8 cellular contexts compared by ENCODE assay signal in genomic region chr15:42056934-42057743, GRCh38. TPM values are rescaled to one million over a fixed set of nuclear protein-coding genes. Genes with fewer than 3 reads are reported as not detected.
DNase-seq lines count a peak whose midpoint lies in the region; ATAC-seq, FAIRE-seq and TF ChIP-seq lines count a peak whose summit lies in the region.

No MANE protein-coding gene starts in this region.

- no peaks in the 10 kb centered on the region for H3K9me3 Mint-ChIP-seq in activated naive CD8-positive, alpha-beta T cell treated with anti-CD3 and anti-CD28 coated beads, Interleukin-2, amount 10 ng/mL, durations not matched to agents 7 days and 5 days

- H3K36me3 Mint-ChIP-seq in activated naive CD8-positive, alpha-beta T cell treated with anti-CD3 and anti-CD28 coated beads, Interleukin-2, amount 10 ng/mL, durations not matched to agents 7 days and 5 days = no peaks in the 10 kb centered on the region

- ATAC-seq in activated naive CD8-positive, alpha-beta T cell treated with anti-CD3 and anti-CD28 coated beads, Interleukin-2, amount 10 ng/mL, durations not matched to agents 7 days and 5 days (ENCODE audit: low read depth) = peak; percentile 82
- peak; percentile 69 to 85 (median 73) for ATAC-seq in pancreas
- no peak for ATAC-seq in GM18867 (IDR thresholded peaks at IDR 0.05; ENCODE audit: unreplicated experiment)

- WGBS in pancreas, 2 donors = 9 to 11% methylated on average over 36 of the region's 36 CpGs

- no peak overlapping the region for H3K27ac Mint-ChIP-seq in activated naive CD8-positive, alpha-beta T cell treated with anti-CD3 and anti-CD28 coated beads, Interleukin-2, amount 10 ng/mL, durations not matched to agents 7 days and 5 days

- H3K4me1 ChIP-seq in SJSA1 (replicated peaks) = peaks cover 8% of the 10 kb centered on the region
- peaks cover 24 to 38% (median 36%) of the 10 kb centered on the region in 3 donors for H3K4me1 ChIP-seq in pancreas

- H3K4me1 Mint-ChIP-seq in activated naive CD8-positive, alpha-beta T cell treated with anti-CD3 and anti-CD28 coated beads, Interleukin-2, amount 10 ng/mL, durations not matched to agents 7 days and 5 days = peaks cover 8% of the 10 kb centered on the region

- intact Hi-C loops in cardiac septum (cut with DNase I) = loop anchor here (1.0 to 10.0 kb wide), 3 partner anchors 68 to 230 kb away; partner anchors contain the start of genes JMJD7 and SPTBN5
- intact Hi-C loops in pancreas (cut with DNase I) = loop anchor here in 2 of 3 donors (5.0 kb wide), 2 partner anchors 65 to 70 kb away; no protein-coding TSS in a partner anchor

- no peak for FAIRE-seq in pancreas (lab: Jason Lieb, UNC)
- peak; percentile 42 for FAIRE-seq in urothelium cell line (lab: Jason Lieb, UNC)

- no peaks in the 10 kb centered on the region for H3K36me3 ChIP-seq in SJSA1
- no peaks in the 10 kb centered on the region for H3K36me3 ChIP-seq in pancreas

- H3K4me3 ChIP-seq in LNCaP clone FGC (ENCODE audit: low read depth, low read length) (no peak overlapping the region), SJSA1 (no peak overlapping the region), pancreas (peak overlapping the region in 2 of 4 donors; percentile 27)

- POLR2A ChIA-PET in activated naive CD8-positive, alpha-beta T cell treated with anti-CD3 and anti-CD28 coated beads, Interleukin-2, amount 10 ng/mL, durations not matched to agents 7 days and 5 days (lab: Charles Lee) = interaction anchor here (0.6 kb wide), 1 partner anchor 766 kb away, joined by 3 read pairs; no protein-coding TSS in a partner anchor

- DNase-seq in EL = peak; percentile 81
- no peak for DNase-seq in LNCaP clone FGC (ENCODE audit: low read depth)
- DNase-seq in SJSA1 (ENCODE audit: low read depth in 1 of 2, low spot score in 2 of 2) = peak; percentile 63 to 90
- DNase-seq in activated naive CD8-positive, alpha-beta T cell treated with anti-CD3 and anti-CD28 coated beads, Interleukin-2, amount 10 ng/mL, durations not matched to agents 7 days and 5 days = peak; percentile 62
- DNase-seq in cardiac septum (ENCODE audit: low spot score) = peak; percentile 87
- DNase-seq in pancreas = peak; percentile 81 to 92 (median 86)
- peak; percentile 90 for DNase-seq in urothelium cell line (ENCODE audit: low spot score)

- peak overlapping the region; percentile 41 for H3K4me3 Mint-ChIP-seq in activated naive CD8-positive, alpha-beta T cell treated with anti-CD3 and anti-CD28 coated beads, Interleukin-2, amount 10 ng/mL, durations not matched to agents 7 days and 5 days

- no peak overlapping the region for H3K27ac ChIP-seq in SJSA1
- peak overlapping the region; percentile 6 to 89 (median 80) for H3K27ac ChIP-seq in pancreas

- TF ChIP-seq CTCF in LNCaP clone FGC (IDR thresholded peaks at IDR 0.05; ENCODE audit: control insufficient read depth, extremely low read depth, insufficient read depth) = peak; percentile 82
- peak in 2 of 4 donors; percentile 16 to 20 for TF ChIP-seq CTCF in pancreas (IDR thresholded peaks at IDR 0.05)

- H3K9me3 ChIP-seq in SJSA1 (replicated peaks) (no peaks in the 10 kb centered on the region), pancreas (no peaks in the 10 kb centered on the region)

- peaks cover 51% of the 10 kb centered on the region for H3K27me3 Mint-ChIP-seq in activated naive CD8-positive, alpha-beta T cell treated with anti-CD3 and anti-CD28 coated beads, Interleukin-2, amount 10 ng/mL, durations not matched to agents 7 days and 5 days

- H3K27me3 ChIP-seq in SJSA1 (replicated peaks) (0 out of 2 replicates have a peak, but pooled peaks cover under 1% of the 10 kb centered on the region), pancreas (no peaks in the 10 kb centered on the region)

RNA-seq across cellular contexts. Expression of gene PLA2G4E, which starts 36.3 kb away (rescaled TPM):
- not detected in 2 replicates for total RNA-seq in SJSA1 (2014; rRNA removed; shearing (Covaris generic))
- total RNA-seq in activated naive CD8-positive, alpha-beta T cell treated with anti-CD3 and anti-CD28 coated beads, Interleukin-2, amount 10 ng/mL, durations not matched to agents 7 days and 5 days = not detected
- total RNA-seq in cardiac septum (0.08 TPM), pancreas (under 1 TPM in 1 of 6 donors, not detected in 5; 0.06 TPM)
- under 1 TPM in 1 of 2 donors, not detected in 1; 0.05 TPM for polyA plus RNA-seq in pancreas

RNA-seq across cellular contexts. Expression of gene PLA2G4D, which starts 37.2 kb away (rescaled TPM):
- not detected in 2 replicates for total RNA-seq in SJSA1 (2014; rRNA removed; shearing (Covaris generic))
- total RNA-seq in activated naive CD8-positive, alpha-beta T cell treated with anti-CD3 and anti-CD28 coated beads, Interleukin-2, amount 10 ng/mL, durations not matched to agents 7 days and 5 days = not detected
- not detected for total RNA-seq in cardiac septum
- total RNA-seq in pancreas = under 1 TPM in 2 of 6 donors, not detected in 4; 0.09 to 0.31 TPM
- polyA plus RNA-seq in pancreas = under 1 TPM; 0.04 to 0.05 TPM
